1 cellular context compared by ENCODE assay signal in genomic region chr1:200890818-200891773, GRCh38.
TF ChIP-seq lines count a peak whose summit lies in the region.

No MANE protein-coding gene starts in this region.

TF ChIP-seq in H1, 55 proteins besides CTCF, POLR2A, EP300 and RAD21:
- TF ChIP-seq NRF1 (IDR thresholded peaks at IDR 0.05; ENCODE audit: low read depth, low read length) = no peak
- no peak for TF ChIP-seq SRF (IDR thresholded peaks at IDR 0.05; ENCODE audit: low read depth, low read length)
- peak; percentile 84 for TF ChIP-seq TAF1 (IDR thresholded peaks at IDR 0.05; ENCODE audit: low read depth, low read length)
- TF ChIP-seq RXRA (IDR thresholded peaks at IDR 0.05; ENCODE audit: insufficient read depth, low read depth, low read length) = 0 out of 2 replicates have a peak, but pooled peaks have one; percentile 42
- 0 out of 2 replicates have a peak, but pooled peaks have one; percentile 6 for TF ChIP-seq EGR1 (IDR thresholded peaks at IDR 0.05; ENCODE audit: borderline replicate concordance, low read depth, low read length)
- peak; percentile 14; the same call in 1 of the 2 replicates for TF ChIP-seq BACH1 (IDR thresholded peaks at IDR 0.05; ENCODE audit: low read length)
- peak; percentile 91 for TF ChIP-seq JUND (IDR thresholded peaks at IDR 0.05; ENCODE audit: low read length)
- TF ChIP-seq PHF8 (conservative IDR thresholded peaks at IDR 0.05; ENCODE audit: low read depth, low read length) = peak; percentile 58
- peak; percentile 31 for TF ChIP-seq KDM4A (IDR thresholded peaks at IDR 0.05; ENCODE audit: low read depth, low read length, severe bottlenecking)
- peak; percentile 67 for TF ChIP-seq TBP (IDR thresholded peaks at IDR 0.05; ENCODE audit: low read depth, low read length)
- peak; percentile 44 for TF ChIP-seq E2F6 (IDR thresholded peaks at IDR 0.05)
- peak; percentile 52 for TF ChIP-seq POLR2AphosphoS5 (IDR thresholded peaks at IDR 0.05; ENCODE audit: low read depth, low read length)
- TF ChIP-seq ASH2L (IDR thresholded peaks at IDR 0.05; ENCODE audit: low read length) = peak; percentile 52
- TF ChIP-seq GTF2F1 (IDR thresholded peaks at IDR 0.05; ENCODE audit: borderline replicate concordance, low read depth, low read length) = no peak
- TF ChIP-seq SIX5 (IDR thresholded peaks at IDR 0.05; ENCODE audit: low read depth, low read length) = 0 out of 2 replicates have a peak, but pooled peaks have one; percentile 29
- 0 out of 4 replicates have a peak, but pooled peaks of 1 of the 2 experiments have one; percentile 14 for TF ChIP-seq HDAC2 (IDR thresholded peaks at IDR 0.05; ENCODE audit: borderline replicate concordance in 1 of 2, low read depth in 2 of 2, low read length in 2 of 2)
- peak; percentile 91 for TF ChIP-seq CHD1 (IDR thresholded peaks at IDR 0.05; ENCODE audit: low read depth, low read length)
- no peak; the same call in 1 of the 2 replicates for TF ChIP-seq RBBP5 (IDR thresholded peaks at IDR 0.05; ENCODE audit: borderline replicate concordance, low read depth, low read length)
- TF ChIP-seq CHD2 (IDR thresholded peaks at IDR 0.05; ENCODE audit: low read length) = no peak
- no peak for TF ChIP-seq GABPA (IDR thresholded peaks at IDR 0.05; ENCODE audit: borderline replicate concordance, insufficient read depth, low read length)
- TF ChIP-seq ATF2 (IDR thresholded peaks at IDR 0.05; ENCODE audit: low read length) = 0 out of 2 replicates have a peak, but pooled peaks have one; percentile 18
- no peak for TF ChIP-seq POU5F1 (IDR thresholded peaks at IDR 0.05; ENCODE audit: low read depth, low read length)
- TF ChIP-seq TAF7 (optimal IDR thresholded peaks at IDR 0.05; ENCODE audit: borderline replicate concordance, low read depth, low read length) = peak; percentile 43
- peak; percentile 79 for TF ChIP-seq KDM1A (IDR thresholded peaks at IDR 0.05; ENCODE audit: borderline replicate concordance, low read length)
